ENCODE assay signal across 9 cellular contexts in genomic region chr22:32904044-32904443, GRCh38.
DNase-seq lines count a peak whose midpoint lies in the region; ATAC-seq and TF ChIP-seq lines count a peak whose summit lies in the region.
"Had no signal": no experiment of that assay in that cellular context is flagged by ENCODE, and none has a peak within 500 bp of the region (broad histone marks: within the 10 kb centered on the region; RNA-seq: fewer than 3 reads in every experiment).

No MANE protein-coding gene starts in this region.

- no peaks in the 10 kb centered on the region for H3K4me1 ChIP-seq in OCI-LY7 (ENCODE audit: insufficient read depth, low read length, poor library complexity, severe bottlenecking)

- H3K9me3 ChIP-seq in OCI-LY7 (ENCODE audit: low read length) = no peaks in the 10 kb centered on the region

- H3K27ac ChIP-seq in OCI-LY7 (ENCODE audit: low read depth, low read length, poor library complexity, severe bottlenecking) = no peak overlapping the region

- no peaks in the 10 kb centered on the region for H3K9me2 ChIP-seq in OCI-LY7 (ENCODE audit: insufficient read depth, low read length)

- ATAC-seq in sciatic nerve (peak; percentile 86), HG02840 (IDR thresholded peaks at IDR 0.05; ENCODE audit: low FRiP score, unreplicated experiment) (no peak), GM19395 (IDR thresholded peaks at IDR 0.05; ENCODE audit: unreplicated experiment) (no peak)

- no peak overlapping the region for H3K4me3 ChIP-seq in OCI-LY7 (ENCODE audit: low read depth, low read length, poor library complexity, severe bottlenecking)
- no peak overlapping the region for H3K4me3 ChIP-seq in fibroblast of the aortic adventitia (ENCODE audit: low read depth, low read length)

- no peaks in the 10 kb centered on the region for H3K4me1 Mint-ChIP-seq in activated CD4-positive, alpha-beta T cell treated with anti-CD3 and anti-CD28 coated beads, Interleukin-2, amount 10 ng/mL, durations not matched to agents 7 days and 5 days
- H3K4me1 Mint-ChIP-seq: CD4-positive, alpha-beta memory T cell had no signal

- no peaks in the 10 kb centered on the region for H3K36me3 ChIP-seq in OCI-LY7 (ENCODE audit: insufficient read depth, low read length)

- POLR2A ChIA-PET in activated CD4-positive, alpha-beta T cell treated with anti-CD3 and anti-CD28 coated beads, Interleukin-2, amount 10 ng/mL, durations not matched to agents 7 days and 5 days (lab: Charles Lee) = no interaction called here
- POLR2A ChIA-PET in OCI-LY7 (lab: Charles Lee) = interaction anchor here (1.2 kb wide), 1 partner anchor 11 kb away, joined by 3 read pairs; no protein-coding TSS in a partner anchor

- no peaks in the 10 kb centered on the region for H3K27me3 Mint-ChIP-seq in activated CD4-positive, alpha-beta T cell treated with anti-CD3 and anti-CD28 coated beads, Interleukin-2, amount 10 ng/mL, durations not matched to agents 7 days and 5 days

- H3K27ac Mint-ChIP-seq in activated CD4-positive, alpha-beta T cell treated with anti-CD3 and anti-CD28 coated beads, Interleukin-2, amount 10 ng/mL, durations not matched to agents 7 days and 5 days = no peak overlapping the region

- H3K79me2 ChIP-seq in OCI-LY7 (ENCODE audit: insufficient read depth, low read depth, low read length) = no peaks in the 10 kb centered on the region

- CTCF ChIA-PET in activated CD4-positive, alpha-beta T cell treated with anti-CD3 and anti-CD28 coated beads, Interleukin-2, amount 10 ng/mL, durations not matched to agents 7 days and 5 days (lab: Charles Lee) = no interaction called here
- CTCF ChIA-PET in OCI-LY7 (lab: Charles Lee; ENCODE audit: unreplicated experiment) = no interaction called here

- DNase-seq in activated CD4-positive, alpha-beta T cell treated with anti-CD3 and anti-CD28 coated beads, Interleukin-2, amount 10 ng/mL, durations not matched to agents 7 days and 5 days = peak; percentile 15
- DNase-seq in activated CD4-positive, alpha-beta T cell treated with anti-CD3 and anti-CD28 coated beads for 4 hours = no peak
- peak; percentile 35 for DNase-seq in OCI-LY7 (ENCODE audit: low spot score)
- peak; percentile 38 for DNase-seq in fibroblast of the aortic adventitia (ENCODE audit: low read depth)
- DNase-seq in sciatic nerve (ENCODE audit: low spot score) = no peak
- DNase-seq in cortex of kidney (lab: John Stamatoyannopoulos, UW) = no peak

- TF ChIP-seq CTCF in OCI-LY7 (conservative IDR thresholded peaks at IDR 0.05; ENCODE audit: low read length) (no peak), fibroblast of the aortic adventitia (IDR thresholded peaks at IDR 0.05; ENCODE audit: insufficient read depth, low read length) (no peak)

- H3K4me3 Mint-ChIP-seq in activated CD4-positive, alpha-beta T cell treated with anti-CD3 and anti-CD28 coated beads, Interleukin-2, amount 10 ng/mL, durations not matched to agents 7 days and 5 days = no peak overlapping the region
- H3K4me3 Mint-ChIP-seq: CD4-positive, alpha-beta memory T cell had no signal

- intact Hi-C loops in OCI-LY7 (cut with micrococcal nuclease; ENCODE audit: unreplicated experiment) = no loop called here
- intact Hi-C loops in sciatic nerve (cut with DNase I) = no loop called here

- no TSS peak for BruUV-seq in OCI-LY7 (replicated peaks; lab: Mats Ljungman, UMichigan)

- no peaks in the 10 kb centered on the region for H4K20me1 ChIP-seq in OCI-LY7 (ENCODE audit: insufficient read depth, low read length)

- H2AFZ ChIP-seq in OCI-LY7 (ENCODE audit: low read length) = peak overlapping the region; percentile 62; the same call in 1 of the 2 replicates

- H3K4me2 ChIP-seq in OCI-LY7 (ENCODE audit: low read length) = no peak overlapping the region

- no peaks in the 10 kb centered on the region for H3K36me3 Mint-ChIP-seq in activated CD4-positive, alpha-beta T cell treated with anti-CD3 and anti-CD28 coated beads, Interleukin-2, amount 10 ng/mL, durations not matched to agents 7 days and 5 days (ENCODE audit: low read depth)
- H3K36me3 Mint-ChIP-seq: CD4-positive, alpha-beta memory T cell had no signal

- H3K9me3 Mint-ChIP-seq in activated CD4-positive, alpha-beta T cell treated with anti-CD3 and anti-CD28 coated beads, Interleukin-2, amount 10 ng/mL, durations not matched to agents 7 days and 5 days = no peaks in the 10 kb centered on the region
- H3K9me3 Mint-ChIP-seq: CD4-positive, alpha-beta memory T cell had no signal

Comparison
In these comparisons a context has a peak if more than half of its experiments do, and no peak if none do; other contexts are left out.
1. DNase-seq: peak in activated CD4-positive, alpha-beta T cell treated with anti-CD3 and anti-CD28 coated beads, Interleukin-2, amount 10 ng/mL, durations not matched to agents 7 days and 5 days (single experiment), OCI-LY7 (single experiment) and fibroblast of the aortic adventitia (single experiment); none in activated CD4-positive, alpha-beta T cell treated with anti-CD3 and anti-CD28 coated beads for 4 hours (0 of 2), sciatic nerve (single experiment) and cortex of kidney (single experiment).